ENCODE assay signal across 23 cellular contexts in the genomic region with DNA sequence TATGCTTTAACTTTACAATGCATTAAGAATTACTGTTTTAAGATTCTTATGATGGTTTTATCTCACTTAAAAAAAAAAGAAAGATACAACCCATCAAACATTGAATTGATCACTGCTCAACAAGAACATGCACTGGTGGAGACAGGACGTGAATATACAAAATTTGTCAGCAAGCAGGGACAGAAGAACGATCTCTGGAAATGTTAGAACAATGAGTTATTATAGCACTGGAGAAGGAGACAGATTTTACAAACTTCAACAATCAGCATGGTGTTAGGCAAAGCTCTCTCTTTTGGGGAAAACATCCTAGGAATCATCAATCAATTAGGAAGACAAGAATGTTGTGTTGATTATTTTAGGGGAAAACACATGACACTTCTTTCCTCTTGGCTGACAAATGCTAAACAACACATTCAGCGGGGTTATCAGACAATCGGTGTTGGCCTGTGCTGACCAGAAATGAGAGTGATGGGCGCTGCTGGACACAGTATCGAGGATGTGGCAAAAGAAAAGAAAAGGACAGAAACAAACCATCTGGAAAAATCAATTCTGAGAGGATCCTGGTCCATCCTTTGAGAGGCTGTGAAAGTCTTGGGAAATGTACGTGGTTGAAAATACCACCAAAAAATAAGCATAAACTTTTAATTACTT.
DNase-seq lines count a peak whose midpoint lies in the region; FAIRE-seq and TF ChIP-seq lines count a peak whose summit lies in the region.
"Had no signal": no experiment of that assay in that cellular context is flagged by ENCODE, and none has a peak within 500 bp of the region (broad histone marks: within the 10 kb centered on the region; RNA-seq: fewer than 3 reads in every experiment).

No MANE protein-coding gene starts in this region.

- intact Hi-C loops in endothelial cell of umbilical vein (cut with micrococcal nuclease), result no loop called here

- in situ Hi-C loops in HAP-1 (cut with MboI; ENCODE audit: low sequenced_read_pairs), result no loop called here

- no peaks in the 10 kb centered on the region for H3K79me2 ChIP-seq in endothelial cell of umbilical vein (ENCODE audit: control insufficient read depth, insufficient read depth, low read length)
- no peaks in the 10 kb centered on the region for H3K79me2 ChIP-seq in neural progenitor cell (ENCODE audit: low read depth)

- H3K27me3 ChIP-seq in endothelial cell of umbilical vein (ENCODE audit: control insufficient read depth in 2 of 2, insufficient read depth in 2 of 2, low read length in 2 of 2) (no peaks in the 10 kb centered on the region), neural progenitor cell (no peaks in the 10 kb centered on the region), HAP-1 (ENCODE audit: low read depth) (no peaks in the 10 kb centered on the region)
- H3K27me3 ChIP-seq: BLaER1 treated with 17β-estradiol and CSF1 and Interleukin-3, amounts not matched to agents 10 nM and 100 nM had no signal

- H3K36me3 ChIP-seq in endothelial cell of umbilical vein (ENCODE audit: control insufficient read depth in 2 of 2, extremely low read depth in 1 of 2, insufficient read depth in 2 of 2, low read length in 2 of 2) (no peaks in the 10 kb centered on the region), neural progenitor cell (no peaks in the 10 kb centered on the region), HAP-1 (replicated peaks) (no peaks in the 10 kb centered on the region)
- H3K36me3 ChIP-seq: SJCRH30 had no signal

- peak; percentile 21 for DNase-seq in endothelial cell of umbilical vein (ENCODE audit: low read depth, low spot score)
- no peak for DNase-seq in neural progenitor cell (ENCODE audit: low spot score)
- peak in 4 of 49 donors; percentile 5 to 23 (median 14) for DNase-seq in substantia nigra (lab: John Stamatoyannopoulos, UW)
- no peak for DNase-seq in HAP-1 (ENCODE audit: low spot score in 2 of 2)
- DNase-seq in RCC 7860 (ENCODE audit: low spot score), result no peak
- no peak for DNase-seq in NCI-H446 treated with DMSO at 0.1 percent for 48 hours (lab: John Stamatoyannopoulos, UW)
- DNase-seq: CD8-positive, alpha-beta T cell; DMS53; EL; HFFc6; Karpas-422; NCI-H1417 treated with DMSO at 0.1 percent for 48 hours; NCI-H345; NCI-H526; PC-3; SJCRH30 had no signal

- H3K27ac ChIP-seq in endothelial cell of umbilical vein (ENCODE audit: insufficient read depth, low read depth, low read length), result no peak overlapping the region
- peak overlapping the region; percentile 5 for H3K27ac ChIP-seq in neural progenitor cell
- H3K27ac ChIP-seq in substantia nigra (ENCODE audit: low read depth, low read length, poor library complexity, severe bottlenecking), result peak overlapping the region; percentile 94
- H3K27ac ChIP-seq: BLaER1 treated with 17β-estradiol and CSF1 and Interleukin-3, amounts not matched to agents 10 nM and 100 nM; RWPE1; SJCRH30 had no signal

- H3K4me3 ChIP-seq in endothelial cell of umbilical vein (replicated peaks in 1 of 3; ENCODE audit: insufficient read depth in 1 of 3, low read depth in 1 of 3, low read length in 3 of 3), result no peak overlapping the region
- H3K4me3 ChIP-seq in neural progenitor cell, result no peak overlapping the region
- H3K4me3 ChIP-seq in HAP-1, result no peak overlapping the region
- H3K4me3 ChIP-seq: BLaER1 treated with 17β-estradiol and CSF1 and Interleukin-3, amounts not matched to agents 10 nM and 100 nM; SJCRH30 had no signal

- no peak for TF ChIP-seq CTCF in brain (conservative IDR thresholded peaks at IDR 0.05)
- TF ChIP-seq CTCF in endothelial cell of umbilical vein (IDR thresholded peaks at IDR 0.05; ENCODE audit: extremely low read depth in 1 of 2, insufficient read depth in 1 of 2, low read depth in 1 of 2, low read length in 2 of 2), result no peak
- TF ChIP-seq CTCF in neural progenitor cell (IDR thresholded peaks at IDR 0.05), result no peak

- peak overlapping the region in 1 of 5 experiments; percentile 1 for H3K4me3 Mint-ChIP-seq in brain
- H3K4me3 Mint-ChIP-seq in neural progenitor cell, result no peak overlapping the region
- H3K4me3 Mint-ChIP-seq: CD8-positive, alpha-beta T cell; HFFc6; IgD-negative memory B cell had no signal

- CTCF ChIA-PET in endothelial cell of umbilical vein (lab: Charles Lee), result interaction anchor here (0.6 to 0.9 kb wide), 2 partner anchors 9 to 783 kb away, joined by 3 read pairs; no protein-coding TSS in a partner anchor

- FAIRE-seq in endothelial cell of umbilical vein (lab: Jason Lieb, UNC) (no peak), RCC 7860 (lab: Jason Lieb, UNC) (no peak)
- FAIRE-seq: GM12891, H54, HTR-8/SVneo had no signal

- peaks cover 46% of the 10 kb centered on the region for H3K4me1 Mint-ChIP-seq in brain
- peaks cover 33% of the 10 kb centered on the region for H3K4me1 Mint-ChIP-seq in neural progenitor cell

- H3K9me3 ChIP-seq in endothelial cell of umbilical vein (replicated peaks; ENCODE audit: control insufficient read depth, insufficient read depth, low read length) (no peaks in the 10 kb centered on the region), neural progenitor cell (ENCODE audit: low read depth) (no peaks in the 10 kb centered on the region), HAP-1 (no peaks in the 10 kb centered on the region)
- H3K9me3 ChIP-seq: SJCRH30 had no signal

- H4K20me1 ChIP-seq in endothelial cell of umbilical vein (replicated peaks; ENCODE audit: control insufficient read depth, extremely low read depth, insufficient read depth, low read length), result no peaks in the 10 kb centered on the region
- H4K20me1 ChIP-seq in neural progenitor cell (ENCODE audit: low read depth), result no peaks in the 10 kb centered on the region
- H4K20me1 ChIP-seq: BLaER1 treated with 17β-estradiol and CSF1 and Interleukin-3, amounts not matched to agents 10 nM and 100 nM had no signal

- H3K27me3 Mint-ChIP-seq in brain, result no peaks in the 10 kb centered on the region
- H3K27me3 Mint-ChIP-seq in neural progenitor cell (ENCODE audit: insufficient read depth, low read depth), result peaks cover 7% of the 10 kb centered on the region
- H3K27me3 Mint-ChIP-seq: IgD-negative memory B cell had no signal

- H3K4me1 ChIP-seq in endothelial cell of umbilical vein (ENCODE audit: control insufficient read depth, extremely low read depth, insufficient read depth, low read length) (no peaks in the 10 kb centered on the region), neural progenitor cell (peaks cover 38% of the 10 kb centered on the region), HAP-1 (peaks cover 5% of the 10 kb centered on the region)
- H3K4me1 ChIP-seq: BLaER1 treated with 17β-estradiol and CSF1 and Interleukin-3, amounts not matched to agents 10 nM and 100 nM; SJCRH30 had no signal

- H3K27ac Mint-ChIP-seq in brain (peak overlapping the region in 3 of 5 experiments; percentile 3 to 18 (median 4)), neural progenitor cell (peak overlapping the region; percentile 5)
- H3K27ac Mint-ChIP-seq: CD8-positive, alpha-beta T cell; HFFc6; IgD-negative memory B cell had no signal

- dilution Hi-C loops in endothelial cell of umbilical vein (cut with MboI; ENCODE audit: extremely low pct_ligation_motif_present, low sequenced_read_pairs), result no loop called here

- H3K36me3 Mint-ChIP-seq in brain (no peaks in the 10 kb centered on the region), neural progenitor cell (no peaks in the 10 kb centered on the region)
- H3K36me3 Mint-ChIP-seq: CD8-positive, alpha-beta T cell; IgD-negative memory B cell had no signal

- no peaks in the 10 kb centered on the region for H3K9me1 ChIP-seq in endothelial cell of umbilical vein (replicated peaks; ENCODE audit: control insufficient read depth, extremely low read depth, insufficient read depth, low read length)

- peaks cover 4% of the 10 kb centered on the region for H3F3A ChIP-seq in neural progenitor cell (ENCODE audit: low read depth)

- peak overlapping the region; percentile 11 for H2AFZ ChIP-seq in endothelial cell of umbilical vein (ENCODE audit: low read depth, low read length)
- H2AFZ ChIP-seq in neural progenitor cell (replicated peaks), result peak overlapping the region; percentile 51

- POLR2A ChIA-PET in endothelial cell of umbilical vein (lab: Charles Lee), result no interaction called here

- H3K9ac ChIP-seq in endothelial cell of umbilical vein (replicated peaks; ENCODE audit: extremely low read depth, insufficient read depth, low read length) (no peak overlapping the region), neural progenitor cell (no peak overlapping the region)
- H3K9ac ChIP-seq: BLaER1 treated with 17β-estradiol and CSF1 and Interleukin-3, amounts not matched to agents 10 nM and 100 nM had no signal

- BruUV-seq in endothelial cell of umbilical vein (replicated peaks; lab: Mats Ljungman, UMichigan), result no TSS peak

- no peak for TF ChIP-seq POLR2A in endothelial cell of umbilical vein (IDR thresholded peaks at IDR 0.05; ENCODE audit: low read depth, low read length)

- H3K9me3 Mint-ChIP-seq in brain (peaks cover 0 to 3% (median 0%) of the 10 kb centered on the region in 5 experiments), neural progenitor cell (peaks cover 2% of the 10 kb centered on the region)
- H3K9me3 Mint-ChIP-seq: CD8-positive, alpha-beta T cell; HFFc6; IgD-negative memory B cell had no signal

- no peak overlapping the region for H3K4me2 ChIP-seq in endothelial cell of umbilical vein (ENCODE audit: insufficient read depth, low read length)
- no peak overlapping the region for H3K4me2 ChIP-seq in neural progenitor cell
- H3K4me2 ChIP-seq: BLaER1 treated with 17β-estradiol and CSF1 and Interleukin-3, amounts not matched to agents 10 nM and 100 nM had no signal

TF ChIP-seq in endothelial cell of umbilical vein, 7 proteins besides CTCF, POLR2A, EP300 and RAD21:
- TF ChIP-seq MYC (IDR thresholded peaks at IDR 0.05; ENCODE audit: low read depth, low read length) (no peak), JUN (IDR thresholded peaks at IDR 0.05; ENCODE audit: borderline replicate concordance, insufficient read depth, insufficient read length, low read depth) (no peak), MAX (IDR thresholded peaks at IDR 0.05; ENCODE audit: insufficient read depth, insufficient read length) (no peak), EZH2 (IDR thresholded peaks at IDR 0.05; ENCODE audit: borderline replicate concordance, low read depth, low read length, severe bottlenecking) (no peak), GATA2 (IDR thresholded peaks at IDR 0.05; ENCODE audit: insufficient read depth, insufficient read length, low read depth, low read length) (no peak), FOS (IDR thresholded peaks at IDR 0.05; ENCODE audit: borderline replicate concordance, insufficient read depth, low read length) (no peak), POLR2AphosphoS5 (IDR thresholded peaks at IDR 0.05; ENCODE audit: insufficient read depth, low read depth, low read length) (no peak)
